Comparison of ENCODE assay signal across 1 cellular context in the genomic region with DNA sequence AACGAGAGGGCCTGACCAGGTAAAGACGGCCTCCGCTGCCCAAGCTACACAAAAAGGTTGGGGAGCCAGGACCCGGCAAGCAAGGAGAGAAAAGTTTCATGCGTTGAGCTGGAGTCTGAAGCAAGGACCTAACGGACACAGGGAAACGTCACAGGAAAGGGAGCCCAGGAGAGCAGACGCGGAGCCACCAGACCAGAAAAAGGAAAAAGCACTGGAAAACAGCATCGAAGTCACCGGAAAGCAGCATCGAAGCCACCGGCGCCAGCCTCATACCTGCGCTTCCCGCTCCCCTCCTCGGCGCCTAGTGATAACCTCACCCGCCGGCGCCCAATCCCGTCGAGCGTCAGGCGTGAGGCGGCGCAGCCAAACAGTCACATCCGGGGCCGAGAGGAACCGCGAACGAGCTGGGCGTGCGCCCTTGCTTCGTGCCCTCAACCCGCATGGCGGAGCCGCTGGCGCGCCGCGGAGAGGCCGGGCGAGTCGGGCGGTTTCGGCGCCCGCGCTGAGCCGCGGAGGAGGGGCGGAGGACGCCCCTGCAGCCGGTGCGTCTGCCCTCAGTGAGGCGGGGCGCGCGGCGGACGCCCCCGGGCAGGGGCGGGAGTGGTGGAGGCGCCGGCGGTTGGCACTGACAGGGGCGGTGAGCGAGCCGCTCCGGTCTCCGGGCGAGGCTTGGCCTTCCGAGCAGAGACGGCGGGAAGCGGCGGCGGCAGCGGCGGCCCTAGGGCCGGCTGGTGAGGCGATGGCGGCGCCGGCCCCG.
A peak's percentile ranks its signal among the peaks of the same experiment; 100 is the strongest.
TF ChIP-seq lines count a peak whose summit lies in the region.

A gene with protein sequence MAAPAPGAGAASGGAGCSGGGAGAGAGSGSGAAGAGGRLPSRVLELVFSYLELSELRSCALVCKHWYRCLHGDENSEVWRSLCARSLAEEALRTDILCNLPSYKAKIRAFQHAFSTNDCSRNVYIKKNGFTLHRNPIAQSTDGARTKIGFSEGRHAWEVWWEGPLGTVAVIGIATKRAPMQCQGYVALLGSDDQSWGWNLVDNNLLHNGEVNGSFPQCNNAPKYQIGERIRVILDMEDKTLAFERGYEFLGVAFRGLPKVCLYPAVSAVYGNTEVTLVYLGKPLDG (plus strand): TSS at position 415 of the 757 bp plus-strand sequence. CDS start 325 bp downstream, at position 740.
A gene (minus strand): TSS at position 309 of the 757 bp plus-strand sequence. CDS start 7,079 bp downstream, outside the sequence.

TF ChIP-seq in GM12878, 131 proteins besides CTCF, POLR2A, EP300 and RAD21 (continued from another document and continues in another):
- TF ChIP-seq, protein P1, sequence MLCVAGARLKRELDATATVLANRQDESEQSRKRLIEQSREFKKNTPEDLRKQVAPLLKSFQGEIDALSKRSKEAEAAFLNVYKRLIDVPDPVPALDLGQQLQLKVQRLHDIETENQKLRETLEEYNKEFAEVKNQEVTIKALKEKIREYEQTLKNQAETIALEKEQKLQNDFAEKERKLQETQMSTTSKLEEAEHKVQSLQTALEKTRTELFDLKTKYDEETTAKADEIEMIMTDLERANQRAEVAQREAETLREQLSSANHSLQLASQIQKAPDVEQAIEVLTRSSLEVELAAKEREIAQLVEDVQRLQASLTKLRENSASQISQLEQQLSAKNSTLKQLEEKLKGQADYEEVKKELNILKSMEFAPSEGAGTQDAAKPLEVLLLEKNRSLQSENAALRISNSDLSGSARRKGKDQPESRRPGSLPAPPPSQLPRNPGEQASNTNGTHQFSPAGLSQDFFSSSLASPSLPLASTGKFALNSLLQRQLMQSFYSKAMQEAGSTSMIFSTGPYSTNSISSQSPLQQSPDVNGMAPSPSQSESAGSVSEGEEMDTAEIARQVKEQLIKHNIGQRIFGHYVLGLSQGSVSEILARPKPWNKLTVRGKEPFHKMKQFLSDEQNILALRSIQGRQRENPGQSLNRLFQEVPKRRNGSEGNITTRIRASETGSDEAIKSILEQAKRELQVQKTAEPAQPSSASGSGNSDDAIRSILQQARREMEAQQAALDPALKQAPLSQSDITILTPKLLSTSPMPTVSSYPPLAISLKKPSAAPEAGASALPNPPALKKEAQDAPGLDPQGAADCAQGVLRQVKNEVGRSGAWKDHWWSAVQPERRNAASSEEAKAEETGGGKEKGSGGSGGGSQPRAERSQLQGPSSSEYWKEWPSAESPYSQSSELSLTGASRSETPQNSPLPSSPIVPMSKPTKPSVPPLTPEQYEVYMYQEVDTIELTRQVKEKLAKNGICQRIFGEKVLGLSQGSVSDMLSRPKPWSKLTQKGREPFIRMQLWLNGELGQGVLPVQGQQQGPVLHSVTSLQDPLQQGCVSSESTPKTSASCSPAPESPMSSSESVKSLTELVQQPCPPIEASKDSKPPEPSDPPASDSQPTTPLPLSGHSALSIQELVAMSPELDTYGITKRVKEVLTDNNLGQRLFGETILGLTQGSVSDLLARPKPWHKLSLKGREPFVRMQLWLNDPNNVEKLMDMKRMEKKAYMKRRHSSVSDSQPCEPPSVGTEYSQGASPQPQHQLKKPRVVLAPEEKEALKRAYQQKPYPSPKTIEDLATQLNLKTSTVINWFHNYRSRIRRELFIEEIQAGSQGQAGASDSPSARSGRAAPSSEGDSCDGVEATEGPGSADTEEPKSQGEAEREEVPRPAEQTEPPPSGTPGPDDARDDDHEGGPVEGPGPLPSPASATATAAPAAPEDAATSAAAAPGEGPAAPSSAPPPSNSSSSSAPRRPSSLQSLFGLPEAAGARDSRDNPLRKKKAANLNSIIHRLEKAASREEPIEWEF (IDR thresholded peaks at IDR 0.05; ENCODE audit: insufficient replicate concordance, low read depth, low read length): no peak
- TF ChIP-seq NRF1 (conservative IDR thresholded peaks at IDR 0.05; ENCODE audit: low read depth, low read length): peak; percentile 22; the same call in 1 of the 2 replicates
- TF ChIP-seq, protein P2, sequence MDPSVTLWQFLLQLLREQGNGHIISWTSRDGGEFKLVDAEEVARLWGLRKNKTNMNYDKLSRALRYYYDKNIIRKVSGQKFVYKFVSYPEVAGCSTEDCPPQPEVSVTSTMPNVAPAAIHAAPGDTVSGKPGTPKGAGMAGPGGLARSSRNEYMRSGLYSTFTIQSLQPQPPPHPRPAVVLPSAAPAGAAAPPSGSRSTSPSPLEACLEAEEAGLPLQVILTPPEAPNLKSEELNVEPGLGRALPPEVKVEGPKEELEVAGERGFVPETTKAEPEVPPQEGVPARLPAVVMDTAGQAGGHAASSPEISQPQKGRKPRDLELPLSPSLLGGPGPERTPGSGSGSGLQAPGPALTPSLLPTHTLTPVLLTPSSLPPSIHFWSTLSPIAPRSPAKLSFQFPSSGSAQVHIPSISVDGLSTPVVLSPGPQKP (IDR thresholded peaks at IDR 0.05; ENCODE audit: low read depth, low read length): peak; percentile 75
- TF ChIP-seq IRF4 (IDR thresholded peaks at IDR 0.05; ENCODE audit: low read depth, low read length): peak; percentile 10; the same call in 1 of the 2 replicates
- TF ChIP-seq, protein P3, sequence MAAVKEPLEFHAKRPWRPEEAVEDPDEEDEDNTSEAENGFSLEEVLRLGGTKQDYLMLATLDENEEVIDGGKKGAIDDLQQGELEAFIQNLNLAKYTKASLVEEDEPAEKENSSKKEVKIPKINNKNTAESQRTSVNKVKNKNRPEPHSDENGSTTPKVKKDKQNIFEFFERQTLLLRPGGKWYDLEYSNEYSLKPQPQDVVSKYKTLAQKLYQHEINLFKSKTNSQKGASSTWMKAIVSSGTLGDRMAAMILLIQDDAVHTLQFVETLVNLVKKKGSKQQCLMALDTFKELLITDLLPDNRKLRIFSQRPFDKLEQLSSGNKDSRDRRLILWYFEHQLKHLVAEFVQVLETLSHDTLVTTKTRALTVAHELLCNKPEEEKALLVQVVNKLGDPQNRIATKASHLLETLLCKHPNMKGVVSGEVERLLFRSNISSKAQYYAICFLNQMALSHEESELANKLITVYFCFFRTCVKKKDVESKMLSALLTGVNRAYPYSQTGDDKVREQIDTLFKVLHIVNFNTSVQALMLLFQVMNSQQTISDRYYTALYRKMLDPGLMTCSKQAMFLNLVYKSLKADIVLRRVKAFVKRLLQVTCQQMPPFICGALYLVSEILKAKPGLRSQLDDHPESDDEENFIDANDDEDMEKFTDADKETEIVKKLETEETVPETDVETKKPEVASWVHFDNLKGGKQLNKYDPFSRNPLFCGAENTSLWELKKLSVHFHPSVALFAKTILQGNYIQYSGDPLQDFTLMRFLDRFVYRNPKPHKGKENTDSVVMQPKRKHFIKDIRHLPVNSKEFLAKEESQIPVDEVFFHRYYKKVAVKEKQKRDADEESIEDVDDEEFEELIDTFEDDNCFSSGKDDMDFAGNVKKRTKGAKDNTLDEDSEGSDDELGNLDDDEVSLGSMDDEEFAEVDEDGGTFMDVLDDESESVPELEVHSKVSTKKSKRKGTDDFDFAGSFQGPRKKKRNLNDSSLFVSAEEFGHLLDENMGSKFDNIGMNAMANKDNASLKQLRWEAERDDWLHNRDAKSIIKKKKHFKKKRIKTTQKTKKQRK (IDR thresholded peaks at IDR 0.05; ENCODE audit: low read depth, low read length): peak; percentile 38; the same call in 1 of the 2 replicates
- TF ChIP-seq, protein P4, sequence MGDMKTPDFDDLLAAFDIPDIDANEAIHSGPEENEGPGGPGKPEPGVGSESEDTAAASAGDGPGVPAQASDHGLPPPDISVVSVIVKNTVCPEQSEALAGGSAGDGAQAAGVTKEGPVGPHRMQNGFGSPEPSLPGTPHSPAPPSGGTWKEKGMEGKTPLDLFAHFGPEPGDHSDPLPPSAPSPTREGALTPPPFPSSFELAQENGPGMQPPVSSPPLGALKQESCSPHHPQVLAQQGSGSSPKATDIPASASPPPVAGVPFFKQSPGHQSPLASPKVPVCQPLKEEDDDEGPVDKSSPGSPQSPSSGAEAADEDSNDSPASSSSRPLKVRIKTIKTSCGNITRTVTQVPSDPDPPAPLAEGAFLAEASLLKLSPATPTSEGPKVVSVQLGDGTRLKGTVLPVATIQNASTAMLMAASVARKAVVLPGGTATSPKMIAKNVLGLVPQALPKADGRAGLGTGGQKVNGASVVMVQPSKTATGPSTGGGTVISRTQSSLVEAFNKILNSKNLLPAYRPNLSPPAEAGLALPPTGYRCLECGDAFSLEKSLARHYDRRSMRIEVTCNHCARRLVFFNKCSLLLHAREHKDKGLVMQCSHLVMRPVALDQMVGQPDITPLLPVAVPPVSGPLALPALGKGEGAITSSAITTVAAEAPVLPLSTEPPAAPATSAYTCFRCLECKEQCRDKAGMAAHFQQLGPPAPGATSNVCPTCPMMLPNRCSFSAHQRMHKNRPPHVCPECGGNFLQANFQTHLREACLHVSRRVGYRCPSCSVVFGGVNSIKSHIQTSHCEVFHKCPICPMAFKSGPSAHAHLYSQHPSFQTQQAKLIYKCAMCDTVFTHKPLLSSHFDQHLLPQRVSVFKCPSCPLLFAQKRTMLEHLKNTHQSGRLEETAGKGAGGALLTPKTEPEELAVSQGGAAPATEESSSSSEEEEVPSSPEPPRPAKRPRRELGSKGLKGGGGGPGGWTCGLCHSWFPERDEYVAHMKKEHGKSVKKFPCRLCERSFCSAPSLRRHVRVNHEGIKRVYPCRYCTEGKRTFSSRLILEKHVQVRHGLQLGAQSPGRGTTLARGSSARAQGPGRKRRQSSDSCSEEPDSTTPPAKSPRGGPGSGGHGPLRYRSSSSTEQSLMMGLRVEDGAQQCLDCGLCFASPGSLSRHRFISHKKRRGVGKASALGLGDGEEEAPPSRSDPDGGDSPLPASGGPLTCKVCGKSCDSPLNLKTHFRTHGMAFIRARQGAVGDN (IDR thresholded peaks at IDR 0.05): peak; percentile 88
- TF ChIP-seq NFIC (IDR thresholded peaks at IDR 0.05; ENCODE audit: low read depth, low read length): no peak
- no peak for TF ChIP-seq SREBF2 (IDR thresholded peaks at IDR 0.05; ENCODE audit: low read length)
- peak; percentile 87; the same call in 1 of the 2 replicates for TF ChIP-seq ZNF207 (IDR thresholded peaks at IDR 0.05; ENCODE audit: borderline replicate concordance)
- 0 out of 2 replicates have a peak, but pooled peaks have one; percentile 59 for TF ChIP-seq ZNF217 (IDR thresholded peaks at IDR 0.05)
- TF ChIP-seq, protein P5, sequence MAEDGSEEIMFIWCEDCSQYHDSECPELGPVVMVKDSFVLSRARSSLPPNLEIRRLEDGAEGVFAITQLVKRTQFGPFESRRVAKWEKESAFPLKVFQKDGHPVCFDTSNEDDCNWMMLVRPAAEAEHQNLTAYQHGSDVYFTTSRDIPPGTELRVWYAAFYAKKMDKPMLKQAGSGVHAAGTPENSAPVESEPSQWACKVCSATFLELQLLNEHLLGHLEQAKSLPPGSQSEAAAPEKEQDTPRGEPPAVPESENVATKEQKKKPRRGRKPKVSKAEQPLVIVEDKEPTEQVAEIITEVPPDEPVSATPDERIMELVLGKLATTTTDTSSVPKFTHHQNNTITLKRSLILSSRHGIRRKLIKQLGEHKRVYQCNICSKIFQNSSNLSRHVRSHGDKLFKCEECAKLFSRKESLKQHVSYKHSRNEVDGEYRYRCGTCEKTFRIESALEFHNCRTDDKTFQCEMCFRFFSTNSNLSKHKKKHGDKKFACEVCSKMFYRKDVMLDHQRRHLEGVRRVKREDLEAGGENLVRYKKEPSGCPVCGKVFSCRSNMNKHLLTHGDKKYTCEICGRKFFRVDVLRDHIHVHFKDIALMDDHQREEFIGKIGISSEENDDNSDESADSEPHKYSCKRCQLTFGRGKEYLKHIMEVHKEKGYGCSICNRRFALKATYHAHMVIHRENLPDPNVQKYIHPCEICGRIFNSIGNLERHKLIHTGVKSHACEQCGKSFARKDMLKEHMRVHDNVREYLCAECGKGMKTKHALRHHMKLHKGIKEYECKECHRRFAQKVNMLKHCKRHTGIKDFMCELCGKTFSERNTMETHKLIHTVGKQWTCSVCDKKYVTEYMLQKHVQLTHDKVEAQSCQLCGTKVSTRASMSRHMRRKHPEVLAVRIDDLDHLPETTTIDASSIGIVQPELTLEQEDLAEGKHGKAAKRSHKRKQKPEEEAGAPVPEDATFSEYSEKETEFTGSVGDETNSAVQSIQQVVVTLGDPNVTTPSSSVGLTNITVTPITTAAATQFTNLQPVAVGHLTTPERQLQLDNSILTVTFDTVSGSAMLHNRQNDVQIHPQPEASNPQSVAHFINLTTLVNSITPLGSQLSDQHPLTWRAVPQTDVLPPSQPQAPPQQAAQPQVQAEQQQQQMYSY (CRISPR knock-in tag; IDR thresholded peaks at IDR 0.05): no peak
- TF ChIP-seq FOXK2 (IDR thresholded peaks at IDR 0.05): no peak
- no peak for TF ChIP-seq JUNB (IDR thresholded peaks at IDR 0.05)
- TF ChIP-seq CHD2 (IDR thresholded peaks at IDR 0.05; ENCODE audit: borderline replicate concordance, low read depth, low read length): peak; percentile 85; the same call in 1 of the 2 replicates
- no peak for TF ChIP-seq ATF7 (IDR thresholded peaks at IDR 0.05; ENCODE audit: low read depth)
- TF ChIP-seq, protein P6, sequence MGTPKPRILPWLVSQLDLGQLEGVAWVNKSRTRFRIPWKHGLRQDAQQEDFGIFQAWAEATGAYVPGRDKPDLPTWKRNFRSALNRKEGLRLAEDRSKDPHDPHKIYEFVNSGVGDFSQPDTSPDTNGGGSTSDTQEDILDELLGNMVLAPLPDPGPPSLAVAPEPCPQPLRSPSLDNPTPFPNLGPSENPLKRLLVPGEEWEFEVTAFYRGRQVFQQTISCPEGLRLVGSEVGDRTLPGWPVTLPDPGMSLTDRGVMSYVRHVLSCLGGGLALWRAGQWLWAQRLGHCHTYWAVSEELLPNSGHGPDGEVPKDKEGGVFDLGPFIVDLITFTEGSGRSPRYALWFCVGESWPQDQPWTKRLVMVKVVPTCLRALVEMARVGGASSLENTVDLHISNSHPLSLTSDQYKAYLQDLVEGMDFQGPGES (IDR thresholded peaks at IDR 0.05): no peak
- no peak for TF ChIP-seq YBX1 (IDR thresholded peaks at IDR 0.05)
- TF ChIP-seq CREB1 (IDR thresholded peaks at IDR 0.05; ENCODE audit: low read depth): peak; percentile 100
- no peak for TF ChIP-seq POLR2AphosphoS2 (IDR thresholded peaks at IDR 0.05; ENCODE audit: low read depth, low read length)
- peak; percentile 91 for TF ChIP-seq GABPA (IDR thresholded peaks at IDR 0.05; ENCODE audit: low read depth)
- no peak for TF ChIP-seq CBX3 (IDR thresholded peaks at IDR 0.05; ENCODE audit: borderline replicate concordance, low read depth)
- TF ChIP-seq, protein P7, sequence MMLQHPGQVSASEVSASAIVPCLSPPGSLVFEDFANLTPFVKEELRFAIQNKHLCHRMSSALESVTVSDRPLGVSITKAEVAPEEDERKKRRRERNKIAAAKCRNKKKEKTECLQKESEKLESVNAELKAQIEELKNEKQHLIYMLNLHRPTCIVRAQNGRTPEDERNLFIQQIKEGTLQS (IDR thresholded peaks at IDR 0.05; ENCODE audit: borderline replicate concordance, extremely low read depth, low read depth, low read length): peak; percentile 84
- TF ChIP-seq TBL1XR1 (IDR thresholded peaks at IDR 0.05; ENCODE audit: low read depth, low read length): no peak
- peak; percentile 73 for TF ChIP-seq RUNX3 (IDR thresholded peaks at IDR 0.05; ENCODE audit: low read length)
- 0 out of 2 replicates have a peak, but pooled peaks have one; percentile 70 for TF ChIP-seq HDAC2 (IDR thresholded peaks at IDR 0.05)
- TF ChIP-seq, protein P8, sequence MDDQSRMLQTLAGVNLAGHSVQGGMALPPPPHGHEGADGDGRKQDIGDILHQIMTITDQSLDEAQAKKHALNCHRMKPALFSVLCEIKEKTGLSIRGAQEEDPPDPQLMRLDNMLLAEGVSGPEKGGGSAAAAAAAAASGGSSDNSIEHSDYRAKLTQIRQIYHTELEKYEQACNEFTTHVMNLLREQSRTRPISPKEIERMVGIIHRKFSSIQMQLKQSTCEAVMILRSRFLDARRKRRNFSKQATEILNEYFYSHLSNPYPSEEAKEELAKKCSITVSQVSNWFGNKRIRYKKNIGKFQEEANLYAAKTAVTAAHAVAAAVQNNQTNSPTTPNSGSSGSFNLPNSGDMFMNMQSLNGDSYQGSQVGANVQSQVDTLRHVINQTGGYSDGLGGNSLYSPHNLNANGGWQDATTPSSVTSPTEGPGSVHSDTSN (IDR thresholded peaks at IDR 0.05; ENCODE audit: insufficient replicate concordance, low read depth, low read length): no peak
